Comparison of ENCODE assay signal across 1 cellular context in genomic region chr1:222994506-222995229, GRCh38.
TF ChIP-seq lines count a peak whose summit lies in the region.

No MANE protein-coding gene starts in this region.

TF ChIP-seq in GM23338, 12 proteins besides CTCF, POLR2A, EP300 and RAD21 (continued from another document):
- TF ChIP-seq ZNF462 (CRISPR knock-in tag; IDR thresholded peaks at IDR 0.05) (no peak), EZH2phosphoT487 (IDR thresholded peaks at IDR 0.05; ENCODE audit: unreplicated experiment) (no peak)
